11 cellular contexts compared by ENCODE assay signal in the genomic region with DNA sequence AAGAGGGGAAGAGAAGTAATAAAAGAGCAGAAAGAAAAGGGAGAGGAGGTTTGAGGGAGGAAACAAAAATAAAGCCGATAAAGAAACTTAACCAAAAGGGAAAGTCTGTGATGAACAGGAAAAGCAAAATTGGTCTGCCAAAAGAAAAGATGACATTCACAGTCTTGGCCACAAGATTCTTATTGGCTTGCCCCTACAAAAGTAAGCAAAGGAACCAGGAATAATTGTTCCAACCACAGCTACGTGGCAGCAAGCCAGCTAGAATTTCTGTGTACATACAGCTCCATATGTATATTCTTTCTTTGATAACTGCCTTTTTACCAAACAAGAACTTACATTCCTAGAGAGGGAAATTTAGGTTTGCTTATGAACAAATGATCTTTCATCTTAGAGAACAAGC.
DNase-seq lines count a peak whose midpoint lies in the region; ATAC-seq, FAIRE-seq and TF ChIP-seq lines count a peak whose summit lies in the region.
"Had no signal": no experiment of that assay in that cellular context is flagged by ENCODE, and none has a peak within 500 bp of the region (broad histone marks: within the 10 kb centered on the region; RNA-seq: fewer than 3 reads in every experiment).

No MANE protein-coding gene starts in this region.

- RAD21 ChIA-PET in GM12878 (lab: Charles Lee; ENCODE audit: unreplicated experiment): interaction anchor here (1.1 kb wide), 1 partner anchor 114 kb away, joined by 3 read pairs; no protein-coding TSS in a partner anchor

- no peak for TF ChIP-seq RAD21 in GM12878 (IDR thresholded peaks at IDR 0.05; ENCODE audit: insufficient read depth, low read depth, low read length)

- no peaks in the 10 kb centered on the region for H3K27me3 Mint-ChIP-seq in Calu3 (ENCODE audit: unreplicated experiment)
- no peaks in the 10 kb centered on the region for H3K27me3 Mint-ChIP-seq in nephron (ENCODE audit: low read depth)
- no peaks in the 10 kb centered on the region for H3K27me3 Mint-ChIP-seq in T-helper 17 cell
- H3K27me3 Mint-ChIP-seq: activated CD4-positive, alpha-beta memory T cell treated with anti-CD3 and anti-CD28 coated beads for 36 hours; natural killer cell treated with Interleukin-12 subunit alpha and Interleukin-12 subunit beta and Interleukin-15 and Interleukin-18, amount 100 ng/mL, for 72 hours had no signal

- CTCF ChIA-PET in Calu3 (lab: Charles Lee): no interaction called here
- CTCF ChIA-PET in GM12878 (lab: Yijun Ruan, JAX): interaction anchor here (0.7 to 1.0 kb wide), 2 partner anchors 56 to 750 kb away, joined by 3 read pairs; no protein-coding TSS in a partner anchor

- POLR2A ChIA-PET in GM12878 (lab: Charles Lee): no interaction called here

- H3K4me3 ChIP-seq in Loucy (ENCODE audit: low read length, poor library complexity, severe bottlenecking) (peak overlapping the region; percentile 61), GM12878 (no peak overlapping the region)

- H3K4me1 ChIP-seq in Loucy (ENCODE audit: insufficient read depth, low read length, poor library complexity, severe bottlenecking) (peaks cover 29% of the 10 kb centered on the region), GM12878 (ENCODE audit: control insufficient read depth, insufficient read depth, low read length) (no peaks in the 10 kb centered on the region)

- no peak for TF ChIP-seq EP300 in GM12878 (IDR thresholded peaks at IDR 0.05; ENCODE audit: borderline replicate concordance in 1 of 2, control insufficient read depth in 1 of 2, low read depth in 2 of 2, low read length in 2 of 2)

- H3K4me3 Mint-ChIP-seq in Calu3 (ENCODE audit: low read depth, unreplicated experiment) (no peak overlapping the region), nephron (peak overlapping the region in 1 of 3 experiments; percentile 3), T-helper 17 cell (no peak overlapping the region)
- H3K4me3 Mint-ChIP-seq: activated CD4-positive, alpha-beta memory T cell treated with anti-CD3 and anti-CD28 coated beads for 36 hours; natural killer cell treated with Interleukin-12 subunit alpha and Interleukin-12 subunit beta and Interleukin-15 and Interleukin-18, amount 100 ng/mL, for 72 hours had no signal

- H3K9me3 Mint-ChIP-seq in Calu3 (ENCODE audit: low read depth, unreplicated experiment) (no peaks in the 10 kb centered on the region), nephron (no peaks in the 10 kb centered on the region)
- H3K9me3 Mint-ChIP-seq: activated CD4-positive, alpha-beta memory T cell treated with anti-CD3 and anti-CD28 coated beads for 36 hours; natural killer cell treated with Interleukin-12 subunit alpha and Interleukin-12 subunit beta and Interleukin-15 and Interleukin-18, amount 100 ng/mL, for 72 hours had no signal

- no peaks in the 10 kb centered on the region for H4K20me1 ChIP-seq in Loucy (ENCODE audit: insufficient read depth, low read length, poor library complexity, severe bottlenecking)
- H4K20me1 ChIP-seq in GM12878 (ENCODE audit: control insufficient read depth, insufficient read depth): no peaks in the 10 kb centered on the region

- H3K9ac ChIP-seq in Loucy (ENCODE audit: low read depth, low read length, poor library complexity, severe bottlenecking) (peak overlapping the region; percentile 42), GM12878 (ENCODE audit: control insufficient read depth, insufficient read depth, low read length) (no peak overlapping the region)

- ATAC-seq in GM12878: no peak
- no peak for ATAC-seq in T-helper 17 cell
- no peak for ATAC-seq in GM18498 (IDR thresholded peaks at IDR 0.05; ENCODE audit: unreplicated experiment)
- ATAC-seq: natural killer cell treated with Interleukin-12 subunit alpha and Interleukin-12 subunit beta and Interleukin-15 and Interleukin-18, amount 100 ng/mL, for 72 hours had no signal

- H3K36me3 Mint-ChIP-seq in Calu3 (ENCODE audit: insufficient read depth, unreplicated experiment) (peaks cover 8% of the 10 kb centered on the region), nephron (ENCODE audit: low read depth) (peaks cover 60% of the 10 kb centered on the region), T-helper 17 cell (ENCODE audit: low read depth) (peaks cover 6% of the 10 kb centered on the region)

- DNase-seq in Calu3 (peak; percentile 24), GM12878 (ENCODE audit: low read depth, low spot score) (no peak), T-helper 17 cell (no peak), SIG-M5 treated with dmso at 0.1 percent for 504 hours (lab: John Stamatoyannopoulos, UW; ENCODE audit: unreplicated experiment) (no peak)
- no peak for DNase-seq in activated CD4-positive, CD25-positive, alpha-beta regulatory T cell treated with anti-CD3 and anti-CD28 coated beads, Interleukin-2, amount 50 U/mL, for 72 hours
- DNase-seq: activated CD4-positive, alpha-beta memory T cell treated with anti-CD3 and anti-CD28 coated beads for 36 hours; NCI-H187 had no signal

- H3K9me3 ChIP-seq in Loucy (ENCODE audit: insufficient read depth, low read depth, low read length) (no peaks in the 10 kb centered on the region), GM12878 (replicated peaks; ENCODE audit: control insufficient read depth, insufficient read depth, low read length) (no peaks in the 10 kb centered on the region), T-helper 17 cell (ENCODE audit: control insufficient read depth, low read length, poor library complexity, severe bottlenecking) (no peaks in the 10 kb centered on the region)

- no peak overlapping the region for H3K27ac Mint-ChIP-seq in Calu3 (ENCODE audit: unreplicated experiment)
- H3K27ac Mint-ChIP-seq in nephron: peak overlapping the region; percentile 40 to 89 (median 82)
- H3K27ac Mint-ChIP-seq in T-helper 17 cell: no peak overlapping the region
- H3K27ac Mint-ChIP-seq: activated CD4-positive, alpha-beta memory T cell treated with anti-CD3 and anti-CD28 coated beads for 36 hours; natural killer cell treated with Interleukin-12 subunit alpha and Interleukin-12 subunit beta and Interleukin-15 and Interleukin-18, amount 100 ng/mL, for 72 hours had no signal

- H3K79me2 ChIP-seq in Loucy (ENCODE audit: insufficient read depth, low read length): no peaks in the 10 kb centered on the region
- no peaks in the 10 kb centered on the region for H3K79me2 ChIP-seq in GM12878 (ENCODE audit: control insufficient read depth, insufficient read depth, low read length)

- H2AFZ ChIP-seq in Loucy (ENCODE audit: low read length) (no peak overlapping the region), GM12878 (ENCODE audit: control insufficient read depth, low read depth, low read length) (no peak overlapping the region)

- no peak overlapping the region for H3K27ac ChIP-seq in GM12878 (ENCODE audit: control insufficient read depth, insufficient read depth)

- WGBS in GM12878 (ENCODE audit: insufficient coverage, insufficient replicate concordance, low lambda C conversion rate, missing lambda C conversion rate): 69% methylated on average over 2 of the region's 2 CpGs

- H3K9me2 ChIP-seq in Loucy (replicated peaks; ENCODE audit: low read depth, low read length): no peaks in the 10 kb centered on the region

- in situ Hi-C loops in GM12878 (cut with MboI): no loop called here

- SMC1A ChIA-PET in GM12878 (lab: Charles Lee; ENCODE audit: uncharacterized antibody, unreplicated experiment): interaction anchor here (1.2 to 1.3 kb wide), 3 partner anchors 11 to 32 kb away, joined by 3 to 5 read pairs (median 4); no protein-coding TSS in a partner anchor

- FAIRE-seq in GM12878 (lab: Jason Lieb, UNC): no peak

- TF ChIP-seq CTCF in Calu3 (IDR thresholded peaks at IDR 0.05; ENCODE audit: unreplicated experiment) (no peak), Loucy (conservative IDR thresholded peaks at IDR 0.05; ENCODE audit: low read length) (no peak), GM12878 (IDR thresholded peaks at IDR 0.05 in 2 of 3, conservative IDR thresholded peaks at IDR 0.05 in 1 of 3; ENCODE audit: control insufficient read depth in 2 of 3, extremely low read depth in 1 of 3, insufficient read depth in 1 of 3, low read depth in 3 of 3, low read length in 3 of 3) (no peak), nephron (IDR thresholded peaks at IDR 0.05; ENCODE audit: unreplicated experiment in 3 of 3) (no peak)

- peak overlapping the region; percentile 66 for H3K4me2 ChIP-seq in Loucy (ENCODE audit: low read depth, low read length, poor library complexity, severe bottlenecking)
- H3K4me2 ChIP-seq in GM12878 (ENCODE audit: control insufficient read depth, insufficient read depth): no peak overlapping the region

- intact Hi-C loops in Calu3 (cut with micrococcal nuclease; ENCODE audit: unreplicated experiment) (no loop called here), GM12878 (cut with micrococcal nuclease; ENCODE audit: unreplicated experiment) (no loop called here)

- H3F3A ChIP-seq in Loucy (ENCODE audit: low read depth): peaks cover 12% of the 10 kb centered on the region

- H3K4me1 Mint-ChIP-seq in Calu3 (ENCODE audit: low read depth, unreplicated experiment): no peaks in the 10 kb centered on the region
- peaks cover 11% of the 10 kb centered on the region for H3K4me1 Mint-ChIP-seq in nephron
- peaks cover 2% of the 10 kb centered on the region for H3K4me1 Mint-ChIP-seq in T-helper 17 cell

- BruUV-seq in Calu3 (replicated peaks; lab: Mats Ljungman, UMichigan) (no TSS peak), GM12878 (replicated peaks; lab: Mats Ljungman, UMichigan) (no TSS peak)

- H3K27me3 ChIP-seq in Loucy (ENCODE audit: insufficient read depth, low read length, poor library complexity, severe bottlenecking): no peaks in the 10 kb centered on the region
- no peaks in the 10 kb centered on the region for H3K27me3 ChIP-seq in GM12878 (replicated peaks in 1 of 2; ENCODE audit: control insufficient read depth in 2 of 2, insufficient read depth in 2 of 2, low read length in 1 of 2)

- H3K36me3 ChIP-seq in Loucy (ENCODE audit: insufficient read depth, low read length) (peaks cover 10% of the 10 kb centered on the region; the same call in 1 of the 2 replicates), GM12878 (ENCODE audit: control insufficient read depth in 2 of 2, insufficient read depth in 2 of 2, low read length in 1 of 2) (peaks cover 0 to 4% of the 10 kb centered on the region in 2 experiments; a peak in 2 of 4 replicates)

- no peak for TF ChIP-seq POLR2A in GM12878 (IDR thresholded peaks at IDR 0.05; ENCODE audit: low read depth, low read length)

TF ChIP-seq in GM12878, 131 proteins besides CTCF, POLR2A, EP300 and RAD21:
- no peak for TF ChIP-seq PBX3 (IDR thresholded peaks at IDR 0.05; ENCODE audit: insufficient replicate concordance, low read depth, low read length)
- TF ChIP-seq RUNX3 (IDR thresholded peaks at IDR 0.05; ENCODE audit: low read length): 0 out of 2 replicates have a peak, but pooled peaks have one; percentile 39
TF ChIP-seq in GM12878: peak in this region for 1.

Comparison
In these comparisons a context has a peak if more than half of its experiments do, and no peak if none do; other contexts are left out.
1. H3K27ac Mint-ChIP-seq: peak in nephron (3 of 3); none in Calu3 (single experiment) and T-helper 17 cell (single experiment).